Comparison of ENCODE assay signal across 17 cellular contexts in genomic region chr7:41247128-41247865, GRCh38.
A peak's percentile ranks its signal among the peaks of the same experiment; 100 is the strongest.
DNase-seq lines count a peak whose midpoint lies in the region; ATAC-seq and TF ChIP-seq lines count a peak whose summit lies in the region.
"Had no signal": no experiment of that assay in that cellular context is flagged by ENCODE, and none has a peak within 500 bp of the region (broad histone marks: within the 10 kb centered on the region; RNA-seq: fewer than 3 reads in every experiment).

No MANE protein-coding gene starts in this region.

- no peaks in the 10 kb centered on the region for H3K4me1 Mint-ChIP-seq in MCF 10A (ENCODE audit: insufficient read depth, unreplicated experiment)
- no peaks in the 10 kb centered on the region for H3K4me1 Mint-ChIP-seq in activated naive CD4-positive, alpha-beta T cell treated with anti-CD3 and anti-CD28 coated beads for 36 hours (ENCODE audit: low read depth)
- H3K4me1 Mint-ChIP-seq in osteocyte (ENCODE audit: unreplicated experiment) = peaks cover 2% of the 10 kb centered on the region
- no peaks in the 10 kb centered on the region for H3K4me1 Mint-ChIP-seq in activated CD8-positive, alpha-beta T cell treated with anti-CD3 and anti-CD28 coated beads for 36 hours (ENCODE audit: low read depth)
- no peaks in the 10 kb centered on the region for H3K4me1 Mint-ChIP-seq in activated CD4-positive, alpha-beta T cell treated with anti-CD3 and anti-CD28 coated beads for 36 hours
- H3K4me1 Mint-ChIP-seq: CD8-positive, alpha-beta memory T cell; memory B cell had no signal

- H3K9me3 Mint-ChIP-seq in MCF 10A (ENCODE audit: unreplicated experiment) (no peaks in the 10 kb centered on the region), osteocyte (ENCODE audit: unreplicated experiment) (peaks cover 9% of the 10 kb centered on the region)
- no peaks in the 10 kb centered on the region for H3K9me3 Mint-ChIP-seq in activated naive CD4-positive, alpha-beta T cell treated with anti-CD3 and anti-CD28 coated beads for 36 hours
- H3K9me3 Mint-ChIP-seq in activated CD8-positive, alpha-beta T cell treated with anti-CD3 and anti-CD28 coated beads for 36 hours = no peaks in the 10 kb centered on the region
- H3K9me3 Mint-ChIP-seq in activated CD4-positive, alpha-beta T cell treated with anti-CD3 and anti-CD28 coated beads for 36 hours (ENCODE audit: low read depth) = peaks cover 5% of the 10 kb centered on the region
- H3K9me3 Mint-ChIP-seq: memory B cell had no signal

- H3K27me3 Mint-ChIP-seq in MCF 10A (ENCODE audit: insufficient read depth, unreplicated experiment) = no peaks in the 10 kb centered on the region
- H3K27me3 Mint-ChIP-seq in activated naive CD4-positive, alpha-beta T cell treated with anti-CD3 and anti-CD28 coated beads for 36 hours (ENCODE audit: low read depth) = no peaks in the 10 kb centered on the region
- no peaks in the 10 kb centered on the region for H3K27me3 Mint-ChIP-seq in osteocyte (ENCODE audit: unreplicated experiment)
- no peaks in the 10 kb centered on the region for H3K27me3 Mint-ChIP-seq in activated CD8-positive, alpha-beta T cell treated with anti-CD3 and anti-CD28 coated beads for 36 hours
- no peaks in the 10 kb centered on the region for H3K27me3 Mint-ChIP-seq in activated CD4-positive, alpha-beta T cell treated with anti-CD3 and anti-CD28 coated beads for 36 hours
- H3K27me3 Mint-ChIP-seq: CD8-positive, alpha-beta memory T cell had no signal

- POLR2A ChIA-PET in MCF 10A (lab: Yijun Ruan, JAX) = no interaction called here
- POLR2A ChIA-PET in activated CD8-positive, alpha-beta T cell treated with anti-CD3 and anti-CD28 coated beads for 36 hours (lab: Charles Lee) = no interaction called here
- POLR2A ChIA-PET in activated CD4-positive, alpha-beta T cell treated with anti-CD3 and anti-CD28 coated beads for 36 hours (lab: Charles Lee) = no interaction called here

- DNase-seq in mammary epithelial cell (peak; percentile 97), MCF 10A (ENCODE audit: unreplicated experiment) (no peak), SJSA1 (ENCODE audit: low read depth in 1 of 2, low spot score in 2 of 2) (peak; percentile 62 to 72), foreskin melanocyte (peak; percentile 88), osteocyte (ENCODE audit: extremely low spot score, unreplicated experiment) (no peak)
- DNase-seq in activated naive CD4-positive, alpha-beta T cell treated with anti-CD3 and anti-CD28 coated beads for 36 hours = no peak
- no peak for DNase-seq in activated CD8-positive, alpha-beta T cell treated with anti-CD3 and anti-CD28 coated beads for 36 hours
- DNase-seq in activated CD4-positive, alpha-beta T cell treated with anti-CD3 and anti-CD28 coated beads for 36 hours = no peak
- DNase-seq: activated CD4-positive, alpha-beta T cell treated with anti-CD3 and anti-CD28 coated beads for 48 hours; adrenal gland; CD8-positive, alpha-beta memory T cell; H9; NCI-H2107; stomach had no signal

- H3K4me1 ChIP-seq in mammary epithelial cell (ENCODE audit: insufficient read depth, low read length) = peaks cover 25% of the 10 kb centered on the region
- H3K4me1 ChIP-seq in SJSA1 (replicated peaks) = peaks cover 15% of the 10 kb centered on the region
- H3K4me1 ChIP-seq: A549, adrenal gland, stomach had no signal

- peak overlapping the region; percentile 28 for H2AFZ ChIP-seq in mammary epithelial cell (ENCODE audit: low read depth, low read length)

- H3K4me3 Mint-ChIP-seq in MCF 10A (ENCODE audit: unreplicated experiment) (no peak overlapping the region), osteocyte (ENCODE audit: unreplicated experiment) (no peak overlapping the region)
- H3K4me3 Mint-ChIP-seq in activated naive CD4-positive, alpha-beta T cell treated with anti-CD3 and anti-CD28 coated beads for 36 hours = no peak overlapping the region
- no peak overlapping the region for H3K4me3 Mint-ChIP-seq in activated CD8-positive, alpha-beta T cell treated with anti-CD3 and anti-CD28 coated beads for 36 hours
- H3K4me3 Mint-ChIP-seq in activated CD4-positive, alpha-beta T cell treated with anti-CD3 and anti-CD28 coated beads for 36 hours = no peak overlapping the region
- H3K4me3 Mint-ChIP-seq: CD8-positive, alpha-beta memory T cell; H9; memory B cell had no signal

- no peak for ATAC-seq in activated CD8-positive, alpha-beta T cell treated with anti-CD3 and anti-CD28 coated beads for 36 hours
- no peak for ATAC-seq in activated CD4-positive, alpha-beta T cell treated with anti-CD3 and anti-CD28 coated beads for 36 hours
- ATAC-seq: A549 had no signal

- WGBS in mammary epithelial cell (ENCODE audit: low coverage, missing lambda C conversion rate) = 26% methylated on average over 5 of the region's 5 CpGs

- H3K4me3 ChIP-seq in mammary epithelial cell (replicated peaks in 1 of 3; ENCODE audit: insufficient read depth in 1 of 3, low read depth in 2 of 3, low read length in 3 of 3) (no peak overlapping the region), SJSA1 (no peak overlapping the region)
- H3K4me3 ChIP-seq: A549, adrenal gland, coronary artery, stomach had no signal

- no peaks in the 10 kb centered on the region for H4K20me1 ChIP-seq in mammary epithelial cell (ENCODE audit: insufficient read depth, low read length)

- H3K27ac Mint-ChIP-seq in MCF 10A (ENCODE audit: low read depth, unreplicated experiment) = no peak overlapping the region
- H3K27ac Mint-ChIP-seq in activated naive CD4-positive, alpha-beta T cell treated with anti-CD3 and anti-CD28 coated beads for 36 hours = no peak overlapping the region
- H3K27ac Mint-ChIP-seq in osteocyte (ENCODE audit: unreplicated experiment) = no peak overlapping the region
- no peak overlapping the region for H3K27ac Mint-ChIP-seq in activated CD8-positive, alpha-beta T cell treated with anti-CD3 and anti-CD28 coated beads for 36 hours
- no peak overlapping the region for H3K27ac Mint-ChIP-seq in activated CD4-positive, alpha-beta T cell treated with anti-CD3 and anti-CD28 coated beads for 36 hours
- H3K27ac Mint-ChIP-seq: CD8-positive, alpha-beta memory T cell; H9; memory B cell had no signal

- H3K27me3 ChIP-seq in mammary epithelial cell (ENCODE audit: insufficient read depth, low read length) (no peaks in the 10 kb centered on the region), SJSA1 (replicated peaks) (no peaks in the 10 kb centered on the region)
- H3K27me3 ChIP-seq: adrenal gland, stomach had no signal

- peak overlapping the region; percentile 45 for H3K4me2 ChIP-seq in mammary epithelial cell (ENCODE audit: insufficient read depth, low read depth, low read length)
- H3K4me2 ChIP-seq: A549 had no signal

- dilution Hi-C loops in mammary epithelial cell (cut with HindIII; ENCODE audit: low sequenced_read_pairs) = no loop called here

- H3K9me3 ChIP-seq in mammary epithelial cell (replicated peaks; ENCODE audit: insufficient read depth, low read length) (no peaks in the 10 kb centered on the region), SJSA1 (replicated peaks) (no peaks in the 10 kb centered on the region)
- H3K9me3 ChIP-seq: A549, adrenal gland, stomach had no signal

- BruUV-seq in mammary epithelial cell (replicated peaks; lab: Mats Ljungman, UMichigan) = no TSS peak
- BruUV-seq in MCF 10A (replicated peaks; lab: Mats Ljungman, UMichigan) = no TSS peak

- intact Hi-C loops in mammary epithelial cell (cut with micrococcal nuclease) (loop anchor here (5.0 kb wide), 1 partner anchor 450 kb away; no protein-coding TSS in a partner anchor), MCF 10A (cut with micrococcal nuclease) (no loop called here)
- intact Hi-C loops in activated naive CD4-positive, alpha-beta T cell treated with anti-CD3 and anti-CD28 coated beads for 36 hours (cut with micrococcal nuclease) = no loop called here
- intact Hi-C loops in activated CD8-positive, alpha-beta T cell treated with anti-CD3 and anti-CD28 coated beads for 36 hours (cut with micrococcal nuclease) = no loop called here
- intact Hi-C loops in activated CD4-positive, alpha-beta T cell treated with anti-CD3 and anti-CD28 coated beads for 36 hours (cut with DNase I, micrococcal nuclease) = no loop called here

- CTCF ChIA-PET in mammary epithelial cell (lab: Charles Lee; ENCODE audit: low non-redundant PET) = no interaction called here
- CTCF ChIA-PET in MCF 10A (lab: Yijun Ruan, JAX) = no interaction called here
- CTCF ChIA-PET in activated naive CD4-positive, alpha-beta T cell treated with anti-CD3 and anti-CD28 coated beads for 36 hours (lab: Charles Lee) = no interaction called here
- CTCF ChIA-PET in activated CD8-positive, alpha-beta T cell treated with anti-CD3 and anti-CD28 coated beads for 36 hours (lab: Charles Lee) = interaction anchor here (0.8 kb wide), 1 partner anchor 17 kb away, joined by 3 read pairs; no protein-coding TSS in a partner anchor
- CTCF ChIA-PET in activated CD4-positive, alpha-beta T cell treated with anti-CD3 and anti-CD28 coated beads for 36 hours (lab: Charles Lee) = interaction anchor here (0.7 kb wide), 1 partner anchor 54 kb away, joined by 4 read pairs; no protein-coding TSS in a partner anchor

- H3K79me2 ChIP-seq in mammary epithelial cell (ENCODE audit: insufficient read depth, low read length) = no peaks in the 10 kb centered on the region

- in situ Hi-C loops in mammary epithelial cell (cut with MboI; ENCODE audit: low sequenced_read_pairs in 2 of 2) = no loop called here

- TF ChIP-seq CTCF in mammary epithelial cell (conservative IDR thresholded peaks at IDR 0.05 in 1 of 2, IDR thresholded peaks at IDR 0.05 in 1 of 2; ENCODE audit: extremely low read depth in 1 of 2, insufficient read depth in 1 of 2, low read depth in 1 of 2, low read length in 2 of 2) (no peak), MCF 10A (IDR thresholded peaks at IDR 0.05; ENCODE audit: unreplicated experiment) (no peak), osteocyte (IDR thresholded peaks at IDR 0.05) (no peak)
- no peak for TF ChIP-seq CTCF in activated CD8-positive, alpha-beta T cell treated with anti-CD3 and anti-CD28 coated beads for 36 hours (IDR thresholded peaks at IDR 0.05)

- H3K9ac ChIP-seq in mammary epithelial cell (ENCODE audit: insufficient read depth, low read length) = peak overlapping the region; percentile 54

- H3K27ac ChIP-seq in mammary epithelial cell (ENCODE audit: insufficient read depth, low read depth, low read length) (peak overlapping the region; percentile 93), SJSA1 (0 out of 2 replicates have a peak overlapping the region, but pooled peaks have one; percentile 31)
- H3K27ac ChIP-seq: A549, adrenal gland, coronary artery, stomach had no signal

- H3K36me3 Mint-ChIP-seq in MCF 10A (ENCODE audit: insufficient read depth, unreplicated experiment) (no peaks in the 10 kb centered on the region), osteocyte (ENCODE audit: unreplicated experiment) (no peaks in the 10 kb centered on the region)
- H3K36me3 Mint-ChIP-seq in activated naive CD4-positive, alpha-beta T cell treated with anti-CD3 and anti-CD28 coated beads for 36 hours (ENCODE audit: low read depth) = no peaks in the 10 kb centered on the region
- H3K36me3 Mint-ChIP-seq in activated CD8-positive, alpha-beta T cell treated with anti-CD3 and anti-CD28 coated beads for 36 hours (ENCODE audit: low read depth) = no peaks in the 10 kb centered on the region
- no peaks in the 10 kb centered on the region for H3K36me3 Mint-ChIP-seq in activated CD4-positive, alpha-beta T cell treated with anti-CD3 and anti-CD28 coated beads for 36 hours (ENCODE audit: low read depth)
- H3K36me3 Mint-ChIP-seq: memory B cell had no signal

- H3K36me3 ChIP-seq in mammary epithelial cell (ENCODE audit: insufficient read depth, low read length) (no peaks in the 10 kb centered on the region), SJSA1 (no peaks in the 10 kb centered on the region)
- H3K36me3 ChIP-seq: adrenal gland, stomach had no signal

Comparison
In these comparisons a context has a peak if more than half of its experiments do, and no peak if none do; other contexts are left out.
1. DNase-seq: peak in mammary epithelial cell (single experiment), SJSA1 (2 of 2) and foreskin melanocyte (single experiment); none in MCF 10A (single experiment), activated naive CD4-positive, alpha-beta T cell treated with anti-CD3 and anti-CD28 coated beads for 36 hours (single experiment), osteocyte (single experiment), activated CD8-positive, alpha-beta T cell treated with anti-CD3 and anti-CD28 coated beads for 36 hours (single experiment) and activated CD4-positive, alpha-beta T cell treated with anti-CD3 and anti-CD28 coated beads for 36 hours (single experiment).
2. CTCF ChIA-PET loops: an anchor here in activated CD8-positive, alpha-beta T cell treated with anti-CD3 and anti-CD28 coated beads for 36 hours (0.8 kb wide) and activated CD4-positive, alpha-beta T cell treated with anti-CD3 and anti-CD28 coated beads for 36 hours (0.7 kb wide); none called in mammary epithelial cell, MCF 10A and activated naive CD4-positive, alpha-beta T cell treated with anti-CD3 and anti-CD28 coated beads for 36 hours.